ENCODE assay signal across 8 cellular contexts in genomic region chr1:204258213-204259115, GRCh38. TPM values are rescaled to one million over a fixed set of nuclear protein-coding genes. Genes with fewer than 3 reads are reported as not detected.
DNase-seq lines count a peak whose midpoint lies in the region; TF ChIP-seq lines count a peak whose summit lies in the region.

No MANE protein-coding gene starts in this region.

- no peaks in the 10 kb centered on the region for H3K9me3 ChIP-seq in osteoblast (ENCODE audit: low read depth, low read length)

- CTCF ChIA-PET in activated CD4-positive, alpha-beta memory T cell treated with anti-CD3 and anti-CD28 coated beads, Interleukin-2, amount 10 ng/mL, durations not matched to agents 7 days and 5 days (lab: Charles Lee) = interaction anchor here (0.8 to 2.2 kb wide), 11 partner anchors 10 to 107 kb away, joined by 3 to 23 read pairs (median 3); no protein-coding TSS in a partner anchor

- POLR2A ChIA-PET in activated CD4-positive, alpha-beta memory T cell treated with anti-CD3 and anti-CD28 coated beads, Interleukin-2, amount 10 ng/mL, durations not matched to agents 7 days and 5 days (lab: Charles Lee) = interaction anchor here (0.9 kb wide), 1 partner anchor 24 kb away, joined by 3 read pairs; no protein-coding TSS in a partner anchor

- no peaks in the 10 kb centered on the region for H3K9me3 Mint-ChIP-seq in activated CD4-positive, alpha-beta memory T cell treated with anti-CD3 and anti-CD28 coated beads, Interleukin-2, amount 10 ng/mL, durations not matched to agents 7 days and 5 days

- no peak overlapping the region for H2AFZ ChIP-seq in osteoblast (ENCODE audit: low read length)

- peaks cover 19% of the 10 kb centered on the region for H3K4me1 ChIP-seq in osteoblast (ENCODE audit: insufficient read depth, low read length)

- H3K4me3 ChIP-seq in fibroblast of pulmonary artery (replicated peaks; ENCODE audit: low read depth, low read length) = no peak overlapping the region
- no peak overlapping the region for H3K4me3 ChIP-seq in osteoblast (ENCODE audit: insufficient read depth, low read length)

- H3K27ac Mint-ChIP-seq in activated CD4-positive, alpha-beta memory T cell treated with anti-CD3 and anti-CD28 coated beads, Interleukin-2, amount 10 ng/mL, durations not matched to agents 7 days and 5 days = no peak overlapping the region

- H3K36me3 Mint-ChIP-seq in activated CD4-positive, alpha-beta memory T cell treated with anti-CD3 and anti-CD28 coated beads, Interleukin-2, amount 10 ng/mL, durations not matched to agents 7 days and 5 days (ENCODE audit: low read depth) = no peaks in the 10 kb centered on the region

- no peak overlapping the region for H3K4me2 ChIP-seq in osteoblast (ENCODE audit: insufficient read depth, low read length)

- peaks cover 2% of the 10 kb centered on the region for H3K27me3 Mint-ChIP-seq in activated CD4-positive, alpha-beta memory T cell treated with anti-CD3 and anti-CD28 coated beads, Interleukin-2, amount 10 ng/mL, durations not matched to agents 7 days and 5 days

- no peaks in the 10 kb centered on the region for H3K36me3 ChIP-seq in osteoblast (ENCODE audit: insufficient read depth, low read length)

- DNase-seq in activated gamma-delta T cell treated with Interleukin-2 at 50 U/mL for 16 hours = peak; percentile 9
- no peak for DNase-seq in activated gamma-delta T cell (lab: John Stamatoyannopoulos, UW)
- peak; percentile 4 for DNase-seq in NCI-H2081 treated with DMSO at 0.1 percent for 48 hours (lab: John Stamatoyannopoulos, UW)
- peak; percentile 31 for DNase-seq in activated CD4-positive, alpha-beta memory T cell treated with anti-CD3 and anti-CD28 coated beads, Interleukin-2, amount 10 ng/mL, durations not matched to agents 7 days and 5 days
- peak; percentile 70 for DNase-seq in fibroblast of pulmonary artery (ENCODE audit: low read depth)
- DNase-seq in osteoblast (ENCODE audit: insufficient read length, low spot score, missing footprints) = peak; percentile 93
- no peak for DNase-seq in occipital lobe (lab: John Stamatoyannopoulos, UW)
- DNase-seq in T1000 (lab: John Stamatoyannopoulos, UW) = no peak

- H3K4me1 Mint-ChIP-seq in activated CD4-positive, alpha-beta memory T cell treated with anti-CD3 and anti-CD28 coated beads, Interleukin-2, amount 10 ng/mL, durations not matched to agents 7 days and 5 days = no peaks in the 10 kb centered on the region

- no peak overlapping the region for H3K27ac ChIP-seq in osteoblast (ENCODE audit: low read depth, low read length)

- no peak overlapping the region for H3K4me3 Mint-ChIP-seq in activated CD4-positive, alpha-beta memory T cell treated with anti-CD3 and anti-CD28 coated beads, Interleukin-2, amount 10 ng/mL, durations not matched to agents 7 days and 5 days

- TF ChIP-seq CTCF in fibroblast of pulmonary artery (IDR thresholded peaks at IDR 0.05; ENCODE audit: low read length, missing control alignments) (peak; percentile 90), osteoblast (IDR thresholded peaks at IDR 0.05; ENCODE audit: extremely low read depth, low read depth, low read length) (peak; percentile 74)

- H3K79me2 ChIP-seq in osteoblast (ENCODE audit: insufficient read depth, low read length) = no peaks in the 10 kb centered on the region

- H4K20me1 ChIP-seq in osteoblast (ENCODE audit: insufficient read depth, low read length) = no peaks in the 10 kb centered on the region

- peaks cover 12% of the 10 kb centered on the region for H3K27me3 ChIP-seq in osteoblast (ENCODE audit: insufficient read depth, low read length)

RNA-seq across cellular contexts. Expression of gene GOLT1A, which starts 44.7 kb away (rescaled TPM):
- total RNA-seq in activated CD4-positive, alpha-beta memory T cell treated with anti-CD3 and anti-CD28 coated beads, Interleukin-2, amount 10 ng/mL, durations not matched to agents 7 days and 5 days = not detected
- total RNA-seq in osteoblast = not detected in 2 replicates
- not detected for total RNA-seq in occipital lobe

Comparison
In these comparisons a context has a peak if more than half of its experiments do, and no peak if none do; other contexts are left out.
1. DNase-seq: peak in activated gamma-delta T cell treated with Interleukin-2 at 50 U/mL for 16 hours (single experiment), NCI-H2081 treated with DMSO at 0.1 percent for 48 hours (single experiment), activated CD4-positive, alpha-beta memory T cell treated with anti-CD3 and anti-CD28 coated beads, Interleukin-2, amount 10 ng/mL, durations not matched to agents 7 days and 5 days (single experiment), fibroblast of pulmonary artery (single experiment) and osteoblast (single experiment); none in activated gamma-delta T cell (single experiment), occipital lobe (single experiment) and T1000 (single experiment).